12 cellular contexts compared by ENCODE assay signal in the genomic region with DNA sequence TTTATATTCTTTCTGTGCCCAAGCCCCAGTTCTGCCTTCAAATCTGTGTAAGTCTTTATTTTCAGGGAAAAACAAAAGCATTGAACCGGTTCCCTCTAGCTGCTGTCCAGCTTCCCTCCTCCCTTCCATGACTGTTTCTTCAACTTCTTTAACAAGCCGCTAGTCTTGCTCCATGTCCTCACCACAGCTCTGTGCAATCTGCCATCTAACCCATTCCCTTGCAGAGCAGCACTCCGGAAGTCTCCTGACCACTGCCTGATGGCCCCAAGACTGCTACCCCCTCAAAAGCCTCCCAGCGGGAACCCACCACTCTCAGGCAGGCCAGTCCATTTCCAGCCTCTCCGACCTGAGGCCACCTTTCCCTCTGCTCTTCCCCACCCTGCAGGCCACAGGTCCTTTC. TPM values are rescaled to one million over a fixed set of nuclear protein-coding genes. Genes with fewer than 3 reads are reported as not detected.
DNase-seq lines count a peak whose midpoint lies in the region; ATAC-seq and TF ChIP-seq lines count a peak whose summit lies in the region.
"Had no signal": no experiment of that assay in that cellular context is flagged by ENCODE, and none has a peak within 500 bp of the region (broad histone marks: within the 10 kb centered on the region; RNA-seq: fewer than 3 reads in every experiment).

No MANE protein-coding gene starts in this region.

- peaks cover 21% of the 10 kb centered on the region for H3K4me1 Mint-ChIP-seq in MCF 10A (ENCODE audit: insufficient read depth, unreplicated experiment)
- peaks cover 6 to 8% of the 10 kb centered on the region in 2 donors for H3K4me1 Mint-ChIP-seq in stimulated activated naive B cell treated with anti-CD40 and anti-IgM and Interleukin-4, amounts not matched to agents 10 μg/mL and 1 μg/mL and 100 μg/mL, for 72 hours

- DNase-seq in MCF 10A (ENCODE audit: unreplicated experiment) (no peak), breast epithelium (ENCODE audit: low spot score in 2 of 2) (no peak), RWPE1 (ENCODE audit: low spot score) (no peak), HCEC 1CT (no peak)
- DNase-seq in stimulated activated naive B cell treated with anti-CD40 and anti-IgM and Interleukin-4, amounts not matched to agents 10 μg/mL and 1 μg/mL and 100 μg/mL, for 72 hours: no peak
- DNase-seq: activated CD4-positive, CD25-positive, alpha-beta regulatory T cell; NCI-H345; SW 1271 had no signal

- POLR2A ChIA-PET in MCF 10A (lab: Yijun Ruan, JAX) (interaction anchor here (0.9 to 1.3 kb wide), 5 partner anchors 11 to 32 kb away, joined by 4 to 6 read pairs (median 5); partner anchors contain the start of gene C16orf74), RWPE1 (lab: Yijun Ruan, JAX; ENCODE audit: low non-redundant PET) (no interaction called here)

- H3K27ac ChIP-seq in breast epithelium (peak overlapping the region in 1 of 2 donors; percentile 20), RWPE1 (peak overlapping the region; percentile 83), gastroesophageal sphincter (peak overlapping the region in 3 of 4 donors; percentile 8 to 71 (median 55))

- CTCF ChIA-PET in MCF 10A (lab: Yijun Ruan, JAX): interaction anchor here (0.6 to 1.6 kb wide), 4 partner anchors 15 to 123 kb away, joined by 3 to 6 read pairs (median 3); no protein-coding TSS in a partner anchor
- CTCF ChIA-PET in RWPE1 (lab: Yijun Ruan, JAX): no interaction called here

- no peaks in the 10 kb centered on the region for H3K27me3 ChIP-seq in breast epithelium
- no peaks in the 10 kb centered on the region for H3K27me3 ChIP-seq in gastroesophageal sphincter

- H3K27me3 Mint-ChIP-seq in MCF 10A (ENCODE audit: insufficient read depth, unreplicated experiment): no peaks in the 10 kb centered on the region
- H3K27me3 Mint-ChIP-seq in stimulated activated naive B cell treated with anti-CD40 and anti-IgM and Interleukin-4, amounts not matched to agents 10 μg/mL and 1 μg/mL and 100 μg/mL, for 72 hours: no peaks in the 10 kb centered on the region

- TF ChIP-seq EP300 in gastroesophageal sphincter (IDR thresholded peaks at IDR 0.05): no peak

- H3K9me3 ChIP-seq in breast epithelium: no peaks in the 10 kb centered on the region
- no peaks in the 10 kb centered on the region for H3K9me3 ChIP-seq in gastroesophageal sphincter

- TF ChIP-seq CTCF in MCF 10A (IDR thresholded peaks at IDR 0.05; ENCODE audit: unreplicated experiment): no peak
- no peak for TF ChIP-seq CTCF in breast epithelium (IDR thresholded peaks at IDR 0.05)
- TF ChIP-seq CTCF in RWPE1 (conservative IDR thresholded peaks at IDR 0.05; ENCODE audit: low read depth): no peak
- no peak for TF ChIP-seq CTCF in gastroesophageal sphincter (IDR thresholded peaks at IDR 0.05)

- H3K4me3 Mint-ChIP-seq in MCF 10A (ENCODE audit: unreplicated experiment): no peak overlapping the region
- no peak overlapping the region for H3K4me3 Mint-ChIP-seq in stimulated activated naive B cell treated with anti-CD40 and anti-IgM and Interleukin-4, amounts not matched to agents 10 μg/mL and 1 μg/mL and 100 μg/mL, for 72 hours

- H3K4me1 ChIP-seq in breast epithelium (peaks cover 0 to 7% of the 10 kb centered on the region in 2 donors), gastroesophageal sphincter (peaks cover 0 to 23% (median 0%) of the 10 kb centered on the region in 3 donors)

- H3K9me3 Mint-ChIP-seq in MCF 10A (ENCODE audit: unreplicated experiment): no peaks in the 10 kb centered on the region
- H3K9me3 Mint-ChIP-seq in stimulated activated naive B cell treated with anti-CD40 and anti-IgM and Interleukin-4, amounts not matched to agents 10 μg/mL and 1 μg/mL and 100 μg/mL, for 72 hours: no peaks in the 10 kb centered on the region

- BruUV-seq in MCF 10A (replicated peaks; lab: Mats Ljungman, UMichigan): no TSS peak

- H3K27ac Mint-ChIP-seq in MCF 10A (ENCODE audit: low read depth, unreplicated experiment): peak overlapping the region; percentile 1
- peak overlapping the region; percentile 4 for H3K27ac Mint-ChIP-seq in stimulated activated naive B cell treated with anti-CD40 and anti-IgM and Interleukin-4, amounts not matched to agents 10 μg/mL and 1 μg/mL and 100 μg/mL, for 72 hours

- ATAC-seq in gastroesophageal sphincter (no peak), HG03045 (IDR thresholded peaks at IDR 0.05; ENCODE audit: unreplicated experiment) (no peak), HG02759 (IDR thresholded peaks at IDR 0.05; ENCODE audit: unreplicated experiment) (no peak)
- ATAC-seq in stimulated activated naive B cell treated with anti-CD40 and anti-IgM and Interleukin-4, amounts not matched to agents 10 μg/mL and 1 μg/mL and 100 μg/mL, for 72 hours (replicated peaks): no peak

- WGBS in gastroesophageal sphincter (ENCODE audit: low coverage in 1 of 2), 2 donors: 62 to 82% methylated on average over 4 to 5 of the region's 5 CpGs

- intact Hi-C loops in MCF 10A (cut with micrococcal nuclease): loop anchor here (2.0 kb wide), 1 partner anchor 32 kb away; the partner anchor contains the start of gene C16orf74
- intact Hi-C loops in breast epithelium (cut with DNase I; ENCODE audit: low total_unique reads): no loop called here

- H3K36me3 ChIP-seq in breast epithelium (peaks cover 6% of the 10 kb centered on the region), gastroesophageal sphincter (peaks cover 0 to 67% of the 10 kb centered on the region in 2 donors)

- no peak for TF ChIP-seq POLR2A in breast epithelium (IDR thresholded peaks at IDR 0.05)
- no peak for TF ChIP-seq POLR2A in gastroesophageal sphincter (IDR thresholded peaks at IDR 0.05)

- H3K4me3 ChIP-seq in breast epithelium: no peak overlapping the region
- H3K4me3 ChIP-seq in gastroesophageal sphincter: no peak overlapping the region
- H3K4me3 ChIP-seq: smooth muscle cell had no signal

- peaks cover 58% of the 10 kb centered on the region for H3K36me3 Mint-ChIP-seq in MCF 10A (ENCODE audit: insufficient read depth, unreplicated experiment)
- H3K36me3 Mint-ChIP-seq in stimulated activated naive B cell treated with anti-CD40 and anti-IgM and Interleukin-4, amounts not matched to agents 10 μg/mL and 1 μg/mL and 100 μg/mL, for 72 hours: peaks cover 58 to 72% of the 10 kb centered on the region in 2 donors

RNA-seq across cellular contexts. Expression of gene EMC8, which starts 16.9 kb away (rescaled TPM):
- 68.5 and 71.1 TPM in 2 replicates for total RNA-seq in MCF 10A (2022)
- total RNA-seq in breast epithelium: 10 to 100 TPM; 18.1 to 30.8 (median 30.7) TPM
- total RNA-seq in gastroesophageal sphincter: 10 to 100 TPM; 23.4 to 32.5 (median 26.8) TPM

RNA-seq across cellular contexts. Expression of gene COX4I1, which starts 17.0 kb away (rescaled TPM):
- total RNA-seq in MCF 10A (2022) (618 and 642 TPM in 2 replicates), breast epithelium (100 to 1,000 TPM; 355 to 425 (median 400) TPM), gastroesophageal sphincter (100 to 1,000 TPM; 465 to 597 (median 507) TPM)

RNA-seq across cellular contexts. Expression of gene C16orf74, which starts 31.6 kb away (rescaled TPM):
- 62.6 and 68.5 TPM in 2 replicates for total RNA-seq in MCF 10A (2022)
- 1 to 10 TPM in 2 of 3 donors, under 1 TPM in 1; 0.80 to 7.2 (median 6.7) TPM for total RNA-seq in breast epithelium
- 1 to 10 TPM in 1 of 4 donors, under 1 TPM in 2, not detected in 1; 0.52 to 1.9 (median 0.94) TPM for total RNA-seq in gastroesophageal sphincter
